ENCODE assay signal across 23 cellular contexts in genomic region chr2:20803974-20804373, GRCh38.
"Had no signal": no experiment of that assay in that cellular context is flagged by ENCODE, and none has a peak within 500 bp of the region (broad histone marks: within the 10 kb centered on the region; RNA-seq: fewer than 3 reads in every experiment).

No MANE protein-coding gene starts in this region.

- H3K27ac Mint-ChIP-seq: effector memory CD8-positive, alpha-beta T cell; natural killer cell; type B pancreatic cell had no signal

- H3K27me3 ChIP-seq: neutrophil, pancreas, stomach, thyroid gland had no signal

- H3K27ac ChIP-seq: left ventricle myocardium inferior, lower lobe of right lung, neutrophil, pancreas, stomach, thyroid gland had no signal

- H3K36me3 ChIP-seq: left ventricle myocardium inferior, lower lobe of right lung, neutrophil, pancreas, thyroid gland had no signal

- DNase-seq: cortex of kidney; effector memory CD8-positive, alpha-beta T cell; hypothalamus; immature natural killer cell; islet precursor cell; kidney glomerular epithelial cell; left colon; left ventricle myocardium inferior; lower lobe of right lung; natural killer cell; pancreas; retina; stimulated activated CD4-positive, alpha-beta T cell treated with anti-CD3 and anti-CD28 coated beads, Interleukin-12 subunit alpha, Interleukin-12 subunit beta, amount 100 ng/mL, for 4 hours; stimulated activated CD4-positive, alpha-beta T cell treated with anti-CD3 and anti-CD28 coated beads, Interleukin-1b, Interleukin-23, amount 100 ng/mL, for 48 hours; stimulated activated CD4-positive, alpha-beta T cell treated with anti-CD3 and anti-CD28 coated beads, Interleukin-4, amount 100 ng/mL, for 1 hour; stimulated activated CD8-positive, alpha-beta memory T cell treated with anti-CD3 and anti-CD28 coated beads, Interleukin-4, amount 100 ng/mL, for 48 hours; stimulated activated naive CD4-positive, alpha-beta T cell; stomach; thyroid gland had no signal

- H3K9me3 ChIP-seq: left ventricle myocardium inferior, lower lobe of right lung, neutrophil, pancreas, stomach, thyroid gland had no signal

- H3K36me3 Mint-ChIP-seq: natural killer cell had no signal

- H3K4me1 ChIP-seq: left ventricle myocardium inferior, lower lobe of right lung, pancreas, stomach, thyroid gland had no signal

- ATAC-seq: effector memory CD8-positive, alpha-beta T cell; natural killer cell; pancreas; sciatic nerve had no signal

- H3K4me2 ChIP-seq: smooth muscle cell had no signal

- H3K4me3 Mint-ChIP-seq: effector memory CD8-positive, alpha-beta T cell; immature natural killer cell; natural killer cell; type B pancreatic cell had no signal

- H3K4me3 ChIP-seq: left ventricle myocardium inferior, lower lobe of right lung, pancreas, smooth muscle cell, stomach, thyroid gland had no signal

- H3K9me3 Mint-ChIP-seq: effector memory CD8-positive, alpha-beta T cell; immature natural killer cell; natural killer cell; type B pancreatic cell had no signal

- H3K27me3 Mint-ChIP-seq: effector memory CD8-positive, alpha-beta T cell; type B pancreatic cell had no signal
